Comparison of ENCODE assay signal across 8 cellular contexts in the genomic region with DNA sequence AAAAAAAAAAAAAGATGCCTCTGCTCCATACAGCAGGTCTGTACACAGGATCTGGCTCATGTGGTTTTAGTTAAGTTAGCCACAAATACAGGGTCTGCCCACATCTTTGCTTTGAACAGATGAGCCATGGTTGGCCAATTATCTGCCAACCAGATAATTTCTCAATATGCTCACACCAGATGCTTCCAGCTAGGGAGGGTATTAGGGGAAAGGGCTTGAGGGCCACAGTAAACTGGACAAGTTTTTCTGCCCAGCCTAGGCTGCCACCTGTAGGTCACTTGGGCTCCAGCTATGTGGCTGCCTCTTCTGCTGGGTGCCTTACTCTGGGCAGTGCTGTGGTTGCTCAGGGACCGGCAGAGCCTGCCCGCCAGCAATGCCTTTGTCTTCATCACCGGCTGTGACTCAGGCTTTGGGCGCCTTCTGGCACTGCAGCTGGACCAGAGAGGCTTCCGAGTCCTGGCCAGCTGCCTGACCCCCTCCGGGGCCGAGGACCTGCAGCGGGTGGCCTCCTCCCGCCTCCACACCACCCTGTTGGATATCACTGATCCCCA. TPM values are rescaled to one million over a fixed set of nuclear protein-coding genes. Genes with fewer than 3 reads are reported as not detected.
DNase-seq lines count a peak whose midpoint lies in the region; ATAC-seq and TF ChIP-seq lines count a peak whose summit lies in the region.

No MANE protein-coding gene starts in this region.

- TF ChIP-seq CTCF in brain (conservative IDR thresholded peaks at IDR 0.05) = peak; percentile 21 to 41

- H3K9me3 Mint-ChIP-seq in brain = peaks cover 0 to under 1% (median 0%) of the 10 kb centered on the region in 5 experiments

- no peak for ATAC-seq in GM21381 (IDR thresholded peaks at IDR 0.05; ENCODE audit: unreplicated experiment)
- ATAC-seq in HG03175 (IDR thresholded peaks at IDR 0.05; ENCODE audit: unreplicated experiment) = no peak

- H3K36me3 Mint-ChIP-seq in brain = peaks cover 16% of the 10 kb centered on the region

- peak overlapping the region in 3 of 5 experiments; percentile 41 to 88 (median 61) for H3K4me3 Mint-ChIP-seq in brain

- peak overlapping the region in 4 of 5 experiments; percentile 36 to 98 (median 90) for H3K27ac Mint-ChIP-seq in brain

- peaks cover 64% of the 10 kb centered on the region for H3K4me1 Mint-ChIP-seq in brain

- H3K27me3 Mint-ChIP-seq in brain = peaks cover 1% of the 10 kb centered on the region

- peak; percentile 78 for DNase-seq in ELF-1 (ENCODE audit: low read depth, low spot score)
- DNase-seq in MV-4-11 (lab: John Stamatoyannopoulos, UW) = peak; percentile 99
- peak; percentile 96 for DNase-seq in islet precursor cell
- DNase-seq in superior temporal gyrus (ENCODE audit: extremely low spot score) = peak; percentile 62
- DNase-seq in NCI-H187 treated with DMSO at 0.1 percent for 48 hours (lab: John Stamatoyannopoulos, UW) = no peak

RNA-seq across cellular contexts. Expression of a gene that starts 0.8 kb away (rescaled TPM):
- 2.0 TPM for polyA plus RNA-seq in brain (ENCODE audit: insufficient read depth, low read depth, low replicate concordance)

RNA-seq across cellular contexts. Expression of a gene that starts 5.1 kb away (rescaled TPM):
- polyA plus RNA-seq in brain (ENCODE audit: insufficient read depth, low read depth, low replicate concordance) = 257 TPM

RNA-seq across cellular contexts. Expression of a gene that starts 7.8 kb away (rescaled TPM):
- polyA plus RNA-seq in brain (ENCODE audit: insufficient read depth, low read depth, low replicate concordance) = 568 TPM

RNA-seq across cellular contexts. Expression of a gene that starts 13.3 kb away (rescaled TPM):
- polyA plus RNA-seq in brain (ENCODE audit: insufficient read depth, low read depth, low replicate concordance) = 17.4 TPM

RNA-seq across cellular contexts. Expression of a gene that starts 22.0 kb away (rescaled TPM):
- 26.9 TPM for polyA plus RNA-seq in brain (ENCODE audit: insufficient read depth, low read depth, low replicate concordance)
